In the genomic region with DNA sequence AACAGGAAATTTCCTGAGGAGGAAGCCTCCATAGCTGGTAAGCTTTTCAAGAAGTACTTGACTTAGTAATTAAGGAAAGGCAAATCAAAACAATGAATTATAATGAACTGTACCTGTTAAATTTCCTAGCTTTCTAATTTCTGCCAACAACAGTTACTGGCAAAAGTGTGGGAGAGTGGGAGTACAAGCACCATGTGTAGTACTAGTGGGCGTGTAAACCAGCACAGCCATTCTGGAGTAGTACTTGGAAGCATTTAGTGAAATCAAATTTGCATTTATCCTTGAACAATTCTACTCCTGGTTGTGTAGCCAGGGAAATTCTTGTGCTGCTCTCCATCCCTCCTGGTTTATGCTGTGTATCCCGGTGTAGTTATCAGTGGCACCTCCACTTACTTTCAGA, we compare ENCODE assay signal across 25 cellular contexts.
"Had no signal": no experiment of that assay in that cellular context is flagged by ENCODE, and none has a peak within 500 bp of the region (broad histone marks: within the 10 kb centered on the region; RNA-seq: fewer than 3 reads in every experiment).

No MANE protein-coding gene starts in this region.

- H3K36me3 ChIP-seq: neutrophil, pancreas, prostate gland, right lobe of liver, sigmoid colon, stomach, suprapubic skin, tibial artery, transverse colon, upper lobe of right lung, uterus had no signal

- H3K27me3 ChIP-seq: testis had no signal

- DNase-seq: naive thymus-derived CD8-positive, alpha-beta T cell; nephron progenitor cell; nucleus accumbens; pancreas; right cardiac atrium; right lobe of liver; sigmoid colon; small intestine; stimulated activated CD4-positive, alpha-beta T cell treated with anti-CD3 and anti-CD28 coated beads, Interleukin-15, amount 100 ng/mL, for 24 hours; stimulated activated CD4-positive, alpha-beta T cell treated with anti-CD3 and anti-CD28 coated beads, Interleukin-2, amount 100 ng/mL, for 24 hours; stimulated activated CD4-positive, alpha-beta T cell treated with anti-CD3 and anti-CD28 coated beads, Interleukin-2, amount 100 ng/mL, for 48 hours; stimulated activated CD4-positive, alpha-beta T cell treated with anti-CD3 and anti-CD28 coated beads, Interleukin-4, amount 100 ng/mL, for 24 hours; stimulated activated naive B cell treated with anti-CD40 and anti-IgM and Interleukin-4, amounts not matched to agents 10 μg/mL and 1 μg/mL and 100 μg/mL, for 72 hours; stimulated activated naive CD4-positive, alpha-beta T cell treated with Interleukin-2 at 50 U/mL for 16 hours; stomach; testis; tibial artery; transverse colon; upper lobe of right lung; uterus had no signal

- ATAC-seq: naive thymus-derived CD8-positive, alpha-beta T cell; natural killer cell treated with Interleukin-12 subunit alpha and Interleukin-12 subunit beta and Interleukin-15 and Interleukin-18, amount 100 ng/mL, for 72 hours; pancreas; right cardiac atrium; right lobe of liver; stimulated activated effector memory CD8-positive, alpha-beta T cell treated with anti-CD3 and anti-CD28 coated beads, Interleukin-12 subunit alpha, Interleukin-12 subunit beta, amount 100 ng/mL, for 72 hours; stimulated activated naive B cell treated with anti-CD40 and anti-IgM and Interleukin-4, amounts not matched to agents 10 μg/mL and 1 μg/mL and 100 μg/mL, for 72 hours; upper lobe of right lung had no signal

- H3K9me3 ChIP-seq: neutrophil, pancreas, prostate gland, right lobe of liver, suprapubic skin, testis, transverse colon, upper lobe of right lung, uterus had no signal

- H3K4me1 ChIP-seq: prostate gland, upper lobe of right lung, uterus had no signal

- H3K27ac ChIP-seq: neutrophil, pancreas, prostate gland, right lobe of liver, sigmoid colon, stomach, suprapubic skin, testis, tibial artery, transverse colon, upper lobe of right lung, uterus had no signal

- H3K4me3 ChIP-seq: pancreas, prostate gland, right lobe of liver, sigmoid colon, stomach, suprapubic skin, testis, tibial artery, transverse colon, upper lobe of right lung, uterus had no signal
